8 cellular contexts compared by ENCODE assay signal in genomic region chr6:163406320-163406719, GRCh38. TPM values are rescaled to one million over a fixed set of nuclear protein-coding genes. Genes with fewer than 3 reads are reported as not detected.
A peak's percentile ranks its signal among the peaks of the same experiment; 100 is the strongest.
DNase-seq lines count a peak whose midpoint lies in the region; ATAC-seq, FAIRE-seq and TF ChIP-seq lines count a peak whose summit lies in the region.

No MANE protein-coding gene starts in this region.

- H3K36me3 ChIP-seq in smooth muscle cell (ENCODE audit: low read depth) = no peaks in the 10 kb centered on the region

- peak overlapping the region; percentile 54 for H2AFZ ChIP-seq in smooth muscle cell (ENCODE audit: low read depth)

- no peaks in the 10 kb centered on the region for H3K79me2 ChIP-seq in smooth muscle cell (ENCODE audit: low read depth)

- no peaks in the 10 kb centered on the region for H3K27me3 Mint-ChIP-seq in mesothelial cell of epicardium (ENCODE audit: low read depth)

- no peaks in the 10 kb centered on the region for H3K36me3 Mint-ChIP-seq in mesothelial cell of epicardium

- H3K4me3 Mint-ChIP-seq in mesothelial cell of epicardium = no peak overlapping the region

- no peaks in the 10 kb centered on the region for H3K9me3 Mint-ChIP-seq in mesothelial cell of epicardium

- TF ChIP-seq CTCF in smooth muscle cell (IDR thresholded peaks at IDR 0.05; ENCODE audit: borderline replicate concordance, insufficient read depth, poor library complexity, severe bottlenecking) (no peak), mesothelial cell of epicardium (IDR thresholded peaks at IDR 0.05; ENCODE audit: unreplicated experiment) (no peak)

- 84% methylated on average over 1 of the region's 1 CpG for WGBS in smooth muscle cell (ENCODE audit: low lambda C conversion rate)

- H3K27ac Mint-ChIP-seq in mesothelial cell of epicardium = no peak overlapping the region

- DNase-seq in epithelial cell of prostate (ENCODE audit: low read depth, low spot score) (no peak), smooth muscle cell (lab: John Stamatoyannopoulos, UW; ENCODE audit: unreplicated experiment) (no peak), NCI-H1436 treated with DMSO at 0.1 percent for 48 hours (lab: John Stamatoyannopoulos, UW) (no peak), urothelium cell line (ENCODE audit: low spot score) (no peak), mesothelial cell of epicardium (ENCODE audit: low spot score in 2 of 2, unreplicated experiment in 2 of 2) (no peak), NCI-H82 (lab: John Stamatoyannopoulos, UW) (no peak)

- peak overlapping the region; percentile 71 for H3K4me2 ChIP-seq in smooth muscle cell

- H3K27ac ChIP-seq in epithelial cell of prostate (peak overlapping the region; percentile 3), smooth muscle cell (ENCODE audit: low read depth) (peak overlapping the region; percentile 7)

- no peaks in the 10 kb centered on the region for H3K4me1 ChIP-seq in smooth muscle cell (ENCODE audit: low read depth)

- peaks cover 8% of the 10 kb centered on the region for H3K4me1 Mint-ChIP-seq in mesothelial cell of epicardium

- no peaks in the 10 kb centered on the region for H4K20me1 ChIP-seq in smooth muscle cell (ENCODE audit: low read depth)

- H3K9me3 ChIP-seq in smooth muscle cell (replicated peaks; ENCODE audit: low read depth) = no peaks in the 10 kb centered on the region

- H3F3A ChIP-seq in smooth muscle cell (ENCODE audit: low read depth) = no peaks in the 10 kb centered on the region

- no peak overlapping the region for H3K9ac ChIP-seq in smooth muscle cell (ENCODE audit: low read depth)

- peak; percentile 21 for ATAC-seq in GM19351 (IDR thresholded peaks at IDR 0.05; ENCODE audit: unreplicated experiment)
- ATAC-seq in HG03460 (IDR thresholded peaks at IDR 0.05; ENCODE audit: unreplicated experiment) = peak; percentile 4

- no peak for FAIRE-seq in urothelium cell line (lab: Jason Lieb, UNC)

- peak overlapping the region; percentile 9 for H3K4me3 ChIP-seq in smooth muscle cell

- H3K27me3 ChIP-seq in smooth muscle cell (ENCODE audit: low read depth) = no peaks in the 10 kb centered on the region

RNA-seq across cellular contexts. Expression of gene QKI, which starts 8.2 kb away (rescaled TPM):
- total RNA-seq in smooth muscle cell (162 and 168 TPM in 2 replicates), mesothelial cell of epicardium (129 to 138 TPM (median 133 TPM) in 3 replicates)
- 65.1 and 67.0 TPM in 2 replicates for polyA plus RNA-seq in smooth muscle cell
